8 cellular contexts compared by ENCODE assay signal in genomic region chr20:52103911-52104545, GRCh38.
DNase-seq lines count a peak whose midpoint lies in the region; ATAC-seq and TF ChIP-seq lines count a peak whose summit lies in the region.

No MANE protein-coding gene starts in this region.

- H3K9ac ChIP-seq in endodermal cell (ENCODE audit: extremely low read depth, low read length, poor library complexity, severe bottlenecking) (peak overlapping the region; percentile 3), neuronal stem cell (ENCODE audit: low read depth, low read length, poor library complexity) (no peak overlapping the region)

- H3K9me3 ChIP-seq in endodermal cell (ENCODE audit: control insufficient read depth, low read length) (no peaks in the 10 kb centered on the region), neuronal stem cell (replicated peaks in 1 of 2; ENCODE audit: control insufficient read depth in 2 of 2, insufficient read depth in 1 of 2, low read depth in 1 of 2, low read length in 2 of 2) (no peaks in the 10 kb centered on the region)

- H3K27ac ChIP-seq in endodermal cell (ENCODE audit: low read depth, low read length) = no peak overlapping the region
- H3K27ac ChIP-seq in neuronal stem cell (replicated peaks; ENCODE audit: low read length) = no peak overlapping the region

- H3K27me3 Mint-ChIP-seq in endodermal cell (ENCODE audit: insufficient read depth) = peaks cover 73% of the 10 kb centered on the region

- H3K27ac Mint-ChIP-seq in endodermal cell = no peak overlapping the region

- no peak overlapping the region for H3K23ac ChIP-seq in neuronal stem cell (ENCODE audit: low read depth, low read length, poor library complexity)

- peak overlapping the region; percentile 75 for H3K18ac ChIP-seq in neuronal stem cell (ENCODE audit: low read length)

- no peaks in the 10 kb centered on the region for H3K9me3 Mint-ChIP-seq in endodermal cell

- no peaks in the 10 kb centered on the region for H3K36me3 Mint-ChIP-seq in endodermal cell (ENCODE audit: low read depth)

- peak overlapping the region; percentile 43 for H2AK5ac ChIP-seq in neuronal stem cell (ENCODE audit: low read depth, low read length)

- no peaks in the 10 kb centered on the region for H3K79me1 ChIP-seq in neuronal stem cell (ENCODE audit: low read depth, low read length)

- peaks cover 23% of the 10 kb centered on the region for H3K4me1 Mint-ChIP-seq in endodermal cell

- no peak for TF ChIP-seq CTCF in endodermal cell (conservative IDR thresholded peaks at IDR 0.05)

- H3K4me1 ChIP-seq in endodermal cell (ENCODE audit: control insufficient read depth, insufficient read depth, low read length) = no peaks in the 10 kb centered on the region
- peaks cover 4 to 12% of the 10 kb centered on the region in 2 donors for H3K4me1 ChIP-seq in neuronal stem cell (ENCODE audit: control insufficient read depth in 2 of 2, insufficient read depth in 1 of 2, low read depth in 1 of 2, low read length in 2 of 2)

- no peak overlapping the region for H2BK5ac ChIP-seq in neuronal stem cell (ENCODE audit: low read length)

- no peak overlapping the region for H2BK12ac ChIP-seq in neuronal stem cell (ENCODE audit: low read length)

- DNase-seq in GF-D8 (lab: John Stamatoyannopoulos, UW) = peak; percentile 95
- DNase-seq in OCI-M1 (lab: John Stamatoyannopoulos, UW) = peak; percentile 69
- peak; percentile 86 for DNase-seq in endodermal cell
- DNase-seq in neuronal stem cell (ENCODE audit: low spot score) = no peak
- DNase-seq in HuH-7.5 (ENCODE audit: low spot score) = no peak
- DNase-seq in nucleus accumbens (lab: John Stamatoyannopoulos, UW) = no peak

- H4K91ac ChIP-seq in neuronal stem cell (ENCODE audit: low read depth, low read length, poor library complexity) = no peak overlapping the region

- peak overlapping the region; percentile 14 for H2BK120ac ChIP-seq in neuronal stem cell (ENCODE audit: low read depth, low read length)

- H3K36me3 ChIP-seq in endodermal cell (ENCODE audit: control insufficient read depth, insufficient read depth, low read length) (no peaks in the 10 kb centered on the region), neuronal stem cell (replicated peaks in 1 of 2; ENCODE audit: control insufficient read depth in 2 of 2, insufficient read depth in 2 of 2, low read length in 2 of 2) (no peaks in the 10 kb centered on the region)

- no peak for ATAC-seq in HG03139 (IDR thresholded peaks at IDR 0.05; ENCODE audit: unreplicated experiment)
- ATAC-seq in HG03280 (IDR thresholded peaks at IDR 0.05; ENCODE audit: unreplicated experiment) = no peak

- no peak overlapping the region for H3K4ac ChIP-seq in neuronal stem cell (ENCODE audit: low read length)

- peak overlapping the region; percentile 83 for H3K4me3 ChIP-seq in endodermal cell (ENCODE audit: low read length)
- peak overlapping the region; percentile 62 to 75 for H3K4me3 ChIP-seq in neuronal stem cell (ENCODE audit: low read length in 2 of 2)

- no peak overlapping the region for H2BK15ac ChIP-seq in neuronal stem cell (ENCODE audit: low read length)

- H3K27me3 ChIP-seq in endodermal cell (ENCODE audit: control insufficient read depth, insufficient read depth, low read length, poor library complexity, severe bottlenecking) (peaks cover 75% of the 10 kb centered on the region), neuronal stem cell (ENCODE audit: control insufficient read depth in 3 of 3, insufficient read depth in 3 of 3, low read depth in 1 of 3, low read length in 3 of 3) (peaks cover 0 to 38% (median 7%) of the 10 kb centered on the region in 3 experiments)

- peak overlapping the region; percentile 65 for H3K4me3 Mint-ChIP-seq in endodermal cell

- peak overlapping the region; percentile 97 for H3K4me2 ChIP-seq in neuronal stem cell (ENCODE audit: insufficient read depth, low read length, poor library complexity, severe bottlenecking)

- peak overlapping the region; percentile 94 for H2AFZ ChIP-seq in neuronal stem cell (ENCODE audit: low read length)

- WGBS in endodermal cell (ENCODE audit: insufficient coverage in 1 of 2, insufficient read length in 1 of 2), 2 experiments = 0 to 1% methylated on average over 10 to 27 of the region's 33 CpGs
- WGBS in neuronal stem cell (ENCODE audit: extremely low coverage in 2 of 2, insufficient read length in 2 of 2, insufficient replicate concordance in 1 of 2), 2 donors = no CpG with 5 or more reads among the region's 33 CpGs

- no peak overlapping the region for H4K8ac ChIP-seq in neuronal stem cell (ENCODE audit: low read depth, low read length)

- H3K14ac ChIP-seq in neuronal stem cell (ENCODE audit: low read length) = no peak overlapping the region

Comparison
In these comparisons a context has a peak if more than half of its experiments do, and no peak if none do; other contexts are left out.
1. DNase-seq: peak in GF-D8 (single experiment), OCI-M1 (single experiment) and endodermal cell (single experiment); none in neuronal stem cell (single experiment), HuH-7.5 (single experiment) and nucleus accumbens (0 of 56).